Comparison of ENCODE assay signal across 25 cellular contexts in the genomic region with DNA sequence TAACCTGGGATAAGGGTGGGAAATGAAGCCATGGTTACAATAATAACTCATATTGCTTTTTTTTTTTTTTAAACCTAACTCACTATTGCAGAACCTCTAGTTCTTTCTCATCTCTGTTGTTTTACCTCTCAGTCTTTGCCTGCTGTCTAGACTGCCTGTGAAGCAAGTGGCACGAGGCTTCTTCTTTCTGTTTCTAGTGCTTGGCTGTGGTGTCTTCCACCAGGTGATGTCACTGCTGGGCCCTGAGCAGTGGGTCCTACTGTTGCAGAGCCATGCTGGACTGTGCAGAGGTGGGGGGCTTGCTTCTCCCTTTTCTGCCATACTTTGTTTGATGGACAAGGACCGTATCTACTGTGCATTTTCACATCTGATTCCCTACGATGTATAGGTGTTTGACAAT. TPM values are rescaled to one million over a fixed set of nuclear protein-coding genes. Genes with fewer than 3 reads are reported as not detected.
DNase-seq lines count a peak whose midpoint lies in the region; ATAC-seq, FAIRE-seq and TF ChIP-seq lines count a peak whose summit lies in the region.
"Had no signal": no experiment of that assay in that cellular context is flagged by ENCODE, and none has a peak within 500 bp of the region (broad histone marks: within the 10 kb centered on the region; RNA-seq: fewer than 3 reads in every experiment).

No MANE protein-coding gene starts in this region.

- no peak for TF ChIP-seq EP300 in upper lobe of left lung (IDR thresholded peaks at IDR 0.05)

- 83 to 88% methylated on average over 3 of the region's 3 CpGs for WGBS in upper lobe of left lung, 2 donors

- no peak overlapping the region for H3K4me3 Mint-ChIP-seq in CD4-positive, alpha-beta memory T cell
- H3K4me3 Mint-ChIP-seq: activated naive CD4-positive, alpha-beta T cell treated with anti-CD3 and anti-CD28 coated beads for 36 hours; brain; stimulated activated naive B cell treated with anti-CD40 and anti-IgM and Interleukin-4, amounts not matched to agents 10 μg/mL and 1 μg/mL and 100 μg/mL, for 72 hours; T-cell had no signal

- H3K79me2 ChIP-seq in Karpas-422 (ENCODE audit: low read length): no peaks in the 10 kb centered on the region
- H3K79me2 ChIP-seq: hepatocyte had no signal

- H3K4me1 ChIP-seq in Karpas-422 (ENCODE audit: low read length) (no peaks in the 10 kb centered on the region), upper lobe of left lung (no peaks in the 10 kb centered on the region)
- H3K4me1 ChIP-seq in CD4-positive, alpha-beta memory T cell (ENCODE audit: insufficient read depth, low read length): no peaks in the 10 kb centered on the region
- H3K4me1 ChIP-seq: gastroesophageal sphincter, suprapubic skin had no signal

- POLR2A ChIA-PET in CD4-positive, alpha-beta memory T cell (lab: Charles Lee; ENCODE audit: partially characterized antibody): no interaction called here

- TF ChIP-seq POLR2A in upper lobe of left lung (IDR thresholded peaks at IDR 0.05): no peak

- H3K27me3 Mint-ChIP-seq in CD4-positive, alpha-beta memory T cell: peaks cover 6 to 11% of the 10 kb centered on the region in 2 donors

- H3K27ac ChIP-seq in Karpas-422 (ENCODE audit: low read length): no peak overlapping the region
- no peak overlapping the region for H3K27ac ChIP-seq in CD4-positive, alpha-beta memory T cell (ENCODE audit: low read depth, low read length)
- no peak overlapping the region for H3K27ac ChIP-seq in upper lobe of left lung
- H3K27ac ChIP-seq: C4-2B, dorsolateral prefrontal cortex, gastroesophageal sphincter, hepatocyte, right lobe of liver, suprapubic skin had no signal

- H3K9me3 ChIP-seq in Karpas-422 (ENCODE audit: low read length) (no peaks in the 10 kb centered on the region), upper lobe of left lung (no peaks in the 10 kb centered on the region)
- H3K9me3 ChIP-seq in CD4-positive, alpha-beta memory T cell (ENCODE audit: control insufficient read depth in 1 of 2, low read length in 2 of 2): no peaks in the 10 kb centered on the region
- H3K9me3 ChIP-seq: gastroesophageal sphincter, right lobe of liver, suprapubic skin had no signal

- H2AFZ ChIP-seq in Karpas-422 (ENCODE audit: low read length): no peak overlapping the region
- H2AFZ ChIP-seq: hepatocyte had no signal

- intact Hi-C loops in CD4-positive, alpha-beta memory T cell (cut with micrococcal nuclease): loop anchor here (10.0 kb wide), 1 partner anchor 1118 kb away; no protein-coding TSS in a partner anchor

- H3K4me3 ChIP-seq in Karpas-422 (ENCODE audit: low read length) (no peak overlapping the region), upper lobe of left lung (no peak overlapping the region)
- H3K4me3 ChIP-seq in CD4-positive, alpha-beta memory T cell (ENCODE audit: low read length in 2 of 2): no peak overlapping the region
- H3K4me3 ChIP-seq: dorsolateral prefrontal cortex, gastroesophageal sphincter, hepatocyte, right lobe of liver, suprapubic skin had no signal

- no peaks in the 10 kb centered on the region for H3K27me3 ChIP-seq in Karpas-422 (ENCODE audit: low read length)
- H3K27me3 ChIP-seq in CD4-positive, alpha-beta memory T cell (ENCODE audit: insufficient read depth, low read length): no peaks in the 10 kb centered on the region
- no peaks in the 10 kb centered on the region for H3K27me3 ChIP-seq in upper lobe of left lung
- H3K27me3 ChIP-seq: dorsolateral prefrontal cortex, hepatocyte, right lobe of liver, suprapubic skin had no signal

- in situ Hi-C loops in GM13977 (cut with MboI; ENCODE audit: low pct_unique_long_range_greater_than_20kb, low sequenced_read_pairs, unreplicated experiment): no loop called here

- H3K4me2 ChIP-seq in Karpas-422 (ENCODE audit: low read depth, low read length, poor library complexity, severe bottlenecking): no peak overlapping the region
- H3K4me2 ChIP-seq: hepatocyte had no signal

- no peaks in the 10 kb centered on the region for H3K4me1 Mint-ChIP-seq in CD4-positive, alpha-beta memory T cell
- H3K4me1 Mint-ChIP-seq: T-cell had no signal

- peak; percentile 73 for FAIRE-seq in GM19239 (lab: Jason Lieb, UNC)
- FAIRE-seq: GM12891 had no signal

- TF ChIP-seq CTCF in GM13977 (IDR thresholded peaks at IDR 0.05; ENCODE audit: extremely low read depth, insufficient read depth, missing control alignments) (peak; percentile 11), upper lobe of left lung (IDR thresholded peaks at IDR 0.05) (no peak)

- no peaks in the 10 kb centered on the region for H4K20me1 ChIP-seq in Karpas-422 (ENCODE audit: insufficient read depth, low read depth, low read length)

- H3K27ac Mint-ChIP-seq in CD4-positive, alpha-beta memory T cell: no peak overlapping the region
- H3K27ac Mint-ChIP-seq: activated naive CD4-positive, alpha-beta T cell treated with anti-CD3 and anti-CD28 coated beads for 36 hours; brain; stimulated activated naive B cell treated with anti-CD40 and anti-IgM and Interleukin-4, amounts not matched to agents 10 μg/mL and 1 μg/mL and 100 μg/mL, for 72 hours; T-cell had no signal

- ATAC-seq in HG03066 (IDR thresholded peaks at IDR 0.05; ENCODE audit: low read depth, unreplicated experiment): peak; percentile 64
- ATAC-seq in upper lobe of left lung (ENCODE audit: low FRiP score in 2 of 2): no peak
- ATAC-seq: gastroesophageal sphincter, left cardiac atrium, right lobe of liver had no signal

- CTCF ChIA-PET in CD4-positive, alpha-beta memory T cell (lab: Charles Lee; ENCODE audit: partially characterized antibody): interaction anchor here (1.0 to 2.6 kb wide), 5 partner anchors 14 to 1120 kb away, joined by 3 to 7 read pairs (median 4); no protein-coding TSS in a partner anchor

- H3K36me3 ChIP-seq in Karpas-422 (ENCODE audit: insufficient read depth, low read length): no peaks in the 10 kb centered on the region
- H3K36me3 ChIP-seq in CD4-positive, alpha-beta memory T cell (ENCODE audit: insufficient read depth, low read length): no peaks in the 10 kb centered on the region
- no peaks in the 10 kb centered on the region for H3K36me3 ChIP-seq in upper lobe of left lung
- H3K36me3 ChIP-seq: gastroesophageal sphincter, right lobe of liver, suprapubic skin had no signal

- no peaks in the 10 kb centered on the region for H3K9me2 ChIP-seq in Karpas-422 (replicated peaks; ENCODE audit: insufficient read depth, low read length)

- no peaks in the 10 kb centered on the region for H3K36me3 Mint-ChIP-seq in CD4-positive, alpha-beta memory T cell
- H3K36me3 Mint-ChIP-seq: brain; stimulated activated naive B cell treated with anti-CD40 and anti-IgM and Interleukin-4, amounts not matched to agents 10 μg/mL and 1 μg/mL and 100 μg/mL, for 72 hours; T-cell had no signal

- no peak for DNase-seq in GM13977 (ENCODE audit: low spot score)
- no peak for DNase-seq in GM19239 (ENCODE audit: insufficient read length, low spot score)
- peak; percentile 19 for DNase-seq in iPS-NIHi7 (ENCODE audit: extremely low spot score)
- DNase-seq in Karpas-422: no peak
- no peak for DNase-seq in CD4-positive, alpha-beta memory T cell
- DNase-seq in HCEC 1CT: no peak
- no peak for DNase-seq in upper lobe of left lung
- DNase-seq: cerebellar nuclear complex; GOT3; KG1; left cardiac atrium; mammary epithelial cell; NCI-H1436 treated with DMSO at 0.1 percent for 48 hours; right lobe of liver; stimulated activated naive B cell treated with anti-CD40 and anti-IgM and Interleukin-4, amounts not matched to agents 10 μg/mL and 1 μg/mL and 100 μg/mL, for 72 hours had no signal

- peaks cover 0 to 2% (median 0%) of the 10 kb centered on the region in 8 donors for H3K9me3 Mint-ChIP-seq in CD4-positive, alpha-beta memory T cell
- H3K9me3 Mint-ChIP-seq: activated naive CD4-positive, alpha-beta T cell treated with anti-CD3 and anti-CD28 coated beads for 36 hours; brain; stimulated activated naive B cell treated with anti-CD40 and anti-IgM and Interleukin-4, amounts not matched to agents 10 μg/mL and 1 μg/mL and 100 μg/mL, for 72 hours; T-cell had no signal

- H3K9ac ChIP-seq in Karpas-422 (ENCODE audit: low read length): no peak overlapping the region

RNA-seq across cellular contexts. Expression of a gene that starts 51.7 kb away (rescaled TPM):
- 10.0 and 14.7 TPM in 2 replicates for total RNA-seq in Karpas-422 (2014; rRNA removed; shearing (Covaris generic); ENCODE audit: low replicate concordance)
- total RNA-seq in CD4-positive, alpha-beta memory T cell: 10 to 100 TPM; 17.4 to 20.6 TPM
- polyA plus RNA-seq in CD4-positive, alpha-beta memory T cell: 1 to 10 TPM; 2.1 to 4.3 TPM
- 10 to 100 TPM in 5 of 6 donors, 1 to 10 TPM in 1; 9.2 to 32.5 (median 17.4) TPM for total RNA-seq in upper lobe of left lung
